ENCODE assay signal across 10 cellular contexts in genomic region chr1:22826630-22827580, GRCh38.
A peak's percentile ranks its signal among the peaks of the same experiment; 100 is the strongest.
DNase-seq lines count a peak whose midpoint lies in the region; ATAC-seq and TF ChIP-seq lines count a peak whose summit lies in the region.
"Had no signal": no experiment of that assay in that cellular context is flagged by ENCODE, and none has a peak within 500 bp of the region (broad histone marks: within the 10 kb centered on the region; RNA-seq: fewer than 3 reads in every experiment).

No MANE protein-coding gene starts in this region.

- no peaks in the 10 kb centered on the region for H3K36me3 Mint-ChIP-seq in endodermal cell (ENCODE audit: low read depth)

- peaks cover 18% of the 10 kb centered on the region for H3K4me1 ChIP-seq in endodermal cell (ENCODE audit: control insufficient read depth, insufficient read depth, low read length)
- peaks cover 3 to 13% (median 5%) of the 10 kb centered on the region in 4 donors for H3K4me1 ChIP-seq in upper lobe of left lung

- H3K27ac ChIP-seq in endodermal cell (ENCODE audit: low read depth, low read length) (peak overlapping the region; percentile 29), upper lobe of left lung (no peak overlapping the region)

- H3K27me3 ChIP-seq in endodermal cell (ENCODE audit: control insufficient read depth, insufficient read depth, low read length, poor library complexity, severe bottlenecking) (no peaks in the 10 kb centered on the region), upper lobe of left lung (no peaks in the 10 kb centered on the region)

- no peak for TF ChIP-seq POLR2A in upper lobe of left lung (IDR thresholded peaks at IDR 0.05)

- peak; percentile 39 to 60 for ATAC-seq in upper lobe of left lung (ENCODE audit: low FRiP score in 2 of 2)
- no peak for ATAC-seq in GM21367 (IDR thresholded peaks at IDR 0.05; ENCODE audit: unreplicated experiment)

- no peaks in the 10 kb centered on the region for H3K9me3 Mint-ChIP-seq in endodermal cell

- TF ChIP-seq CTCF in endodermal cell (conservative IDR thresholded peaks at IDR 0.05) (no peak), upper lobe of left lung (IDR thresholded peaks at IDR 0.05) (no peak)

- H3K9me3 ChIP-seq in endodermal cell (ENCODE audit: control insufficient read depth, low read length) (no peaks in the 10 kb centered on the region), upper lobe of left lung (no peaks in the 10 kb centered on the region)

- H3K4me1 Mint-ChIP-seq in endodermal cell: peaks cover 35% of the 10 kb centered on the region

- DNase-seq in NCI-H2029 (lab: John Stamatoyannopoulos, UW) (peak; percentile 17), NCI-H2029 treated with DMSO at 0.1 percent for 48 hours (lab: John Stamatoyannopoulos, UW) (no peak), endodermal cell (peak; percentile 71), left kidney (ENCODE audit: low read depth, low spot score) (peak; percentile 88), upper lobe of left lung (peak in 1 of 2 donors; percentile 64), HuH-7 (ENCODE audit: low spot score) (no peak), KBM-7 (no peak)
- DNase-seq: hippocampal formation, Karpas-422 had no signal

- no peak overlapping the region for H3K4me3 ChIP-seq in endodermal cell (ENCODE audit: low read length)
- H3K4me3 ChIP-seq in upper lobe of left lung: no peak overlapping the region

- H3K27me3 Mint-ChIP-seq in endodermal cell (ENCODE audit: insufficient read depth): peaks cover 2% of the 10 kb centered on the region

- in situ Hi-C loops in KBM-7 (cut with MboI; ENCODE audit: low pct_unique_long_range_greater_than_20kb, low sequenced_read_pairs): no loop called here

- no peak overlapping the region for H3K9ac ChIP-seq in endodermal cell (ENCODE audit: extremely low read depth, low read length, poor library complexity, severe bottlenecking)

- H3K4me3 Mint-ChIP-seq in endodermal cell: peak overlapping the region; percentile 17

- TF ChIP-seq EP300 in upper lobe of left lung (IDR thresholded peaks at IDR 0.05): no peak

- WGBS in endodermal cell (ENCODE audit: insufficient coverage in 1 of 2, insufficient read length in 1 of 2), 2 experiments: 58 to 78% methylated on average over 4 to 15 of the region's 15 CpGs
- 58 to 64% methylated on average over 12 to 15 of the region's 15 CpGs for WGBS in upper lobe of left lung, 2 donors

- H3K36me3 ChIP-seq in endodermal cell (ENCODE audit: control insufficient read depth, insufficient read depth, low read length): no peaks in the 10 kb centered on the region
- H3K36me3 ChIP-seq in upper lobe of left lung: no peaks in the 10 kb centered on the region

- peak overlapping the region; percentile 79 for H3K27ac Mint-ChIP-seq in endodermal cell

Comparison
In these comparisons a context has a peak if more than half of its experiments do, and no peak if none do; other contexts are left out.
1. DNase-seq: peak in NCI-H2029 (single experiment), endodermal cell (single experiment) and left kidney (single experiment); none in NCI-H2029 treated with DMSO at 0.1 percent for 48 hours (single experiment), HuH-7 (single experiment) and KBM-7 (single experiment).